Comparison of ENCODE assay signal across 2 cellular contexts in genomic region chr5:42545038-42545437, GRCh38.
TF ChIP-seq lines count a peak whose summit lies in the region.

No MANE protein-coding gene starts in this region.

TF ChIP-seq in liver, 16 proteins besides CTCF, POLR2A, EP300 and RAD21 (continued from another document):
- TF ChIP-seq ZBTB33 (IDR thresholded peaks at IDR 0.05) (no peak), ATF3 (IDR thresholded peaks at IDR 0.05) (no peak), RXRA (IDR thresholded peaks at IDR 0.05) (peak in 1 of 2 donors; percentile 31), HNF4A (conservative IDR thresholded peaks at IDR 0.05) (peak; percentile 37 to 71), JUND (IDR thresholded peaks at IDR 0.05) (no peak), EGR1 (IDR thresholded peaks at IDR 0.05; ENCODE audit: low read depth in 2 of 2) (no peak), FOXA2 (IDR thresholded peaks at IDR 0.05) (no peak), YY1 (IDR thresholded peaks at IDR 0.05) (peak; percentile 25)

TF ChIP-seq in HepG2, 621 proteins besides CTCF, POLR2A, EP300 and RAD21 (continued from another document):
- TF ChIP-seq ZNF44 (CRISPR knock-in tag; IDR thresholded peaks at IDR 0.05) (no peak), ZNF430 (CRISPR knock-in tag; IDR thresholded peaks at IDR 0.05) (no peak), SATB2 (CRISPR knock-in tag; IDR thresholded peaks at IDR 0.05) (no peak), ZNF564 (CRISPR knock-in tag; IDR thresholded peaks at IDR 0.05) (no peak), U2AF1 (optimal IDR thresholded peaks at IDR 0.05; ENCODE audit: low read depth, low read length) (no peak), ATF7-NPFF (CRISPR knock-in tag; IDR thresholded peaks at IDR 0.05; ENCODE audit: low read depth) (no peak), ZFP82 (CRISPR knock-in tag; IDR thresholded peaks at IDR 0.05; ENCODE audit: borderline replicate concordance) (no peak), YY1 (IDR thresholded peaks at IDR 0.05; ENCODE audit: insufficient read depth, insufficient replicate concordance, low read depth, low read length) (no peak), TSC22D2 (CRISPR knock-in tag; IDR thresholded peaks at IDR 0.05; ENCODE audit: borderline replicate concordance) (no peak), CAMTA2 (CRISPR knock-in tag; IDR thresholded peaks at IDR 0.05; ENCODE audit: borderline replicate concordance) (no peak), NFKBIZ (CRISPR knock-in tag; IDR thresholded peaks at IDR 0.05) (no peak)
TF ChIP-seq in HepG2: peak in this region for 0.
